In genomic region chr10:99583702-99584101, GRCh38 we compare ENCODE assay signal across 2 cellular contexts.
TF ChIP-seq lines count a peak whose summit lies in the region.

No MANE protein-coding gene starts in this region.

TF ChIP-seq in GM23338, 12 proteins besides CTCF, POLR2A, EP300 and RAD21 (continued from another document):
- TF ChIP-seq EZH2phosphoT487 (IDR thresholded peaks at IDR 0.05; ENCODE audit: unreplicated experiment) (no peak), CREB1 (CRISPR knock-in tag; IDR thresholded peaks at IDR 0.05; ENCODE audit: low read depth) (no peak), NANOG (IDR thresholded peaks at IDR 0.05; ENCODE audit: borderline replicate concordance) (no peak), ZNF331 (CRISPR knock-in tag; IDR thresholded peaks at IDR 0.05; ENCODE audit: low read depth) (no peak), POLR2AphosphoS5 (IDR thresholded peaks at IDR 0.05; ENCODE audit: low read depth) (no peak), REST (IDR thresholded peaks at IDR 0.05; ENCODE audit: unreplicated experiment) (no peak), JUNB (IDR thresholded peaks at IDR 0.05; ENCODE audit: unreplicated experiment) (no peak), EZH2 (IDR thresholded peaks at IDR 0.05; ENCODE audit: low read depth, unreplicated experiment) (no peak), ZNF462 (CRISPR knock-in tag; IDR thresholded peaks at IDR 0.05) (no peak), ETS1 (IDR thresholded peaks at IDR 0.05) (no peak)

TF ChIP-seq in WTC11, 78 proteins besides CTCF, POLR2A, EP300 and RAD21 (continued from another document):
- no peak for TF ChIP-seq ZBTB43 (CRISPR knock-in tag; IDR thresholded peaks at IDR 0.05)
TF ChIP-seq in WTC11: peak in this region for 0.
